In the genomic region with DNA sequence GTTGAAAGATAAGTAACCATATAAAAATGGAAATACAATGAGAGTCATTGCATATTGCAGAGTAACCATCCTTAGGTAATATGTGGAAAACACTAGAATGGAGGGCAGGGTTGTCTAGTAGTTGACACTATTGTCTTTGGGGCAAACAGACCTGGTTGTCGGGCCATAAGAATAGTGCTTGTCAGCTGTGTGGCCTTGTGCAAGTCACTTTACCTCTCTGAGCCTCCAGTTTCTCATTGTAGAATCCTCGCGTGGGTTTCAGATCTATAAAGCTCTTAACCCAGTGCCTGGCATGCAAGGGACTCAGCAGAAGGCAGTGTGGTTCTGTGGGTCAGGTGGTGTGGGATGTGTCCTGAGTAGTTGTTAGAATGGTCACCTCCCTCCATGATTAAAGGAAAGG, we compare ENCODE assay signal across 21 cellular contexts. TPM values are rescaled to one million over a fixed set of nuclear protein-coding genes. Genes with fewer than 3 reads are reported as not detected.
DNase-seq lines count a peak whose midpoint lies in the region; ATAC-seq, FAIRE-seq and TF ChIP-seq lines count a peak whose summit lies in the region.
"Had no signal": no experiment of that assay in that cellular context is flagged by ENCODE, and none has a peak within 500 bp of the region (broad histone marks: within the 10 kb centered on the region; RNA-seq: fewer than 3 reads in every experiment).

No MANE protein-coding gene starts in this region.

- H3K4me3 Mint-ChIP-seq in activated CD4-positive, alpha-beta memory T cell treated with anti-CD3 and anti-CD28 coated beads for 36 hours = no peak overlapping the region
- H3K4me3 Mint-ChIP-seq in activated CD4-positive, alpha-beta memory T cell treated with anti-CD3 and anti-CD28 coated beads, Interleukin-2, amount 10 ng/mL, durations not matched to agents 7 days and 5 days = no peak overlapping the region
- no peak overlapping the region for H3K4me3 Mint-ChIP-seq in CD8-positive, alpha-beta T cell
- no peak overlapping the region for H3K4me3 Mint-ChIP-seq in T-cell
- H3K4me3 Mint-ChIP-seq: H9 had no signal

- FAIRE-seq in K562 (lab: Jason Lieb, UNC) = no peak
- FAIRE-seq: D721Med, G401.6, GM12891, HepG2, HTR-8/SVneo had no signal

- intact Hi-C loops in activated CD4-positive, alpha-beta memory T cell treated with anti-CD3 and anti-CD28 coated beads for 36 hours (cut with micrococcal nuclease) = no loop called here
- intact Hi-C loops in CD8-positive, alpha-beta T cell (cut with DNase I, micrococcal nuclease) = no loop called here
- intact Hi-C loops in K562 (cut with micrococcal nuclease) = no loop called here
- intact Hi-C loops in gastrocnemius medialis (cut with DNase I; ENCODE audit: low total_unique reads) = no loop called here

- H3K27ac Mint-ChIP-seq in activated CD4-positive, alpha-beta memory T cell treated with anti-CD3 and anti-CD28 coated beads for 36 hours = peak overlapping the region; percentile 54
- no peak overlapping the region for H3K27ac Mint-ChIP-seq in activated CD4-positive, alpha-beta memory T cell treated with anti-CD3 and anti-CD28 coated beads, Interleukin-2, amount 10 ng/mL, durations not matched to agents 7 days and 5 days
- H3K27ac Mint-ChIP-seq in CD8-positive, alpha-beta T cell = peak overlapping the region; percentile 41
- peak overlapping the region in 1 of 2 donors; percentile 34 for H3K27ac Mint-ChIP-seq in T-cell
- H3K27ac Mint-ChIP-seq: H9 had no signal

- no peak overlapping the region for H3K27ac ChIP-seq in CD8-positive, alpha-beta T cell (ENCODE audit: low read depth, low read length)
- H3K27ac ChIP-seq in K562 (ENCODE audit: extremely low read depth, low read depth, low read length) = no peak overlapping the region
- peak overlapping the region in 3 of 4 donors; percentile 38 to 69 (median 57) for H3K27ac ChIP-seq in gastrocnemius medialis
- H3K27ac ChIP-seq in caudate nucleus (ENCODE audit: low read depth, low read length) = no peak overlapping the region
- H3K27ac ChIP-seq: 22Rv1, BLaER1 had no signal

- TF ChIP-seq EP300 in K562 (IDR thresholded peaks at IDR 0.05; ENCODE audit: low read length) = no peak

- no TSS peak for BruUV-seq in K562 (replicated peaks; lab: Mats Ljungman, UMichigan)

- H4K20me1 ChIP-seq in K562 (replicated peaks; ENCODE audit: control insufficient read depth, insufficient read depth, low read length) = no peaks in the 10 kb centered on the region
- H4K20me1 ChIP-seq: BLaER1 had no signal

- H3K4me3 ChIP-seq in CD8-positive, alpha-beta T cell (ENCODE audit: low read depth, low read length) = no peak overlapping the region
- H3K4me3 ChIP-seq in K562 = no peak overlapping the region
- no peak overlapping the region for H3K4me3 ChIP-seq in gastrocnemius medialis
- H3K4me3 ChIP-seq: BLaER1 had no signal

- no peak for TF ChIP-seq CTCF in CD8-positive, alpha-beta T cell (IDR thresholded peaks at IDR 0.05)
- TF ChIP-seq CTCF in K562 (IDR thresholded peaks at IDR 0.05 in 2 of 3, conservative IDR thresholded peaks at IDR 0.05 in 1 of 3; ENCODE audit: insufficient read depth in 2 of 3, low read depth in 1 of 3, low read length in 3 of 3) (no peak), gastrocnemius medialis (IDR thresholded peaks at IDR 0.05 in 4 of 5, conservative IDR thresholded peaks at IDR 0.05 in 1 of 5) (no peak)

- TF ChIP-seq POLR2A in K562 (conservative IDR thresholded peaks at IDR 0.05) (no peak), gastrocnemius medialis (IDR thresholded peaks at IDR 0.05) (no peak)

- H3K27me3 Mint-ChIP-seq in activated CD4-positive, alpha-beta memory T cell treated with anti-CD3 and anti-CD28 coated beads for 36 hours = no peaks in the 10 kb centered on the region
- no peaks in the 10 kb centered on the region for H3K27me3 Mint-ChIP-seq in activated CD4-positive, alpha-beta memory T cell treated with anti-CD3 and anti-CD28 coated beads, Interleukin-2, amount 10 ng/mL, durations not matched to agents 7 days and 5 days
- no peaks in the 10 kb centered on the region for H3K27me3 Mint-ChIP-seq in CD8-positive, alpha-beta T cell (ENCODE audit: low read depth)
- no peaks in the 10 kb centered on the region for H3K27me3 Mint-ChIP-seq in T-cell

- H3K36me3 Mint-ChIP-seq in activated CD4-positive, alpha-beta memory T cell treated with anti-CD3 and anti-CD28 coated beads for 36 hours = peaks cover 42% of the 10 kb centered on the region
- H3K36me3 Mint-ChIP-seq in activated CD4-positive, alpha-beta memory T cell treated with anti-CD3 and anti-CD28 coated beads, Interleukin-2, amount 10 ng/mL, durations not matched to agents 7 days and 5 days (ENCODE audit: low read depth) = peaks cover 56% of the 10 kb centered on the region
- H3K36me3 Mint-ChIP-seq in CD8-positive, alpha-beta T cell = peaks cover 93% of the 10 kb centered on the region
- H3K36me3 Mint-ChIP-seq in T-cell = peaks cover 46% of the 10 kb centered on the region

- H3K4me1 ChIP-seq in CD8-positive, alpha-beta T cell (ENCODE audit: insufficient read depth, low read length) = no peaks in the 10 kb centered on the region
- H3K4me1 ChIP-seq in K562 (replicated peaks in 1 of 2; ENCODE audit: control insufficient read depth in 2 of 2, insufficient read depth in 2 of 2, low read length in 2 of 2) = no peaks in the 10 kb centered on the region
- peaks cover 0 to 5% of the 10 kb centered on the region in 2 donors for H3K4me1 ChIP-seq in gastrocnemius medialis
- H3K4me1 ChIP-seq: BLaER1 had no signal

- no peak for ATAC-seq in CD8-positive, alpha-beta T cell
- ATAC-seq in K562 = no peak
- ATAC-seq in gastrocnemius medialis = peak in 1 of 2 donors; percentile 41
- no peak for ATAC-seq in T-cell (replicated peaks in 1 of 4)
- ATAC-seq: HepG2 had no signal

- WGBS in K562 (ENCODE audit: insufficient coverage, low coverage, missing lambda C conversion rate) = 91% methylated on average over 3 of the region's 3 CpGs

- no peaks in the 10 kb centered on the region for H3K4me1 Mint-ChIP-seq in activated CD4-positive, alpha-beta memory T cell treated with anti-CD3 and anti-CD28 coated beads for 36 hours (ENCODE audit: low read depth)
- no peaks in the 10 kb centered on the region for H3K4me1 Mint-ChIP-seq in activated CD4-positive, alpha-beta memory T cell treated with anti-CD3 and anti-CD28 coated beads, Interleukin-2, amount 10 ng/mL, durations not matched to agents 7 days and 5 days
- no peaks in the 10 kb centered on the region for H3K4me1 Mint-ChIP-seq in CD8-positive, alpha-beta T cell (ENCODE audit: low read depth)
- no peaks in the 10 kb centered on the region for H3K4me1 Mint-ChIP-seq in T-cell
- H3K4me1 Mint-ChIP-seq: H9 had no signal

- H2AFZ ChIP-seq in K562 (ENCODE audit: low read depth, low read length) = no peak overlapping the region

- in situ Hi-C loops in K562 (cut with MboI) (no loop called here), gastrocnemius medialis (cut with MboI; ENCODE audit: low sequenced_read_pairs in 4 of 4) (loop anchor here in 1 of 4 donors (10.0 to 25.0 kb wide), 2 partner anchors 108 to 371 kb away; a partner anchor contains a TSS)

- peaks cover 64% of the 10 kb centered on the region for H3K36me3 ChIP-seq in CD8-positive, alpha-beta T cell (ENCODE audit: insufficient read depth, low read length)
- H3K36me3 ChIP-seq in K562 (ENCODE audit: control insufficient read depth, insufficient read depth, low read length) = peaks cover 81% of the 10 kb centered on the region
- H3K36me3 ChIP-seq in gastrocnemius medialis = peaks cover 0 to 93% of the 10 kb centered on the region in 2 donors

- no peak for TF ChIP-seq RAD21 in K562 (CRISPR knock-in tag; conservative IDR thresholded peaks at IDR 0.05 in 1 of 2, IDR thresholded peaks at IDR 0.05 in 1 of 2)

- no peaks in the 10 kb centered on the region for H3K27me3 ChIP-seq in CD8-positive, alpha-beta T cell (ENCODE audit: insufficient read depth, low read length)
- H3K27me3 ChIP-seq in K562 (ENCODE audit: control insufficient read depth in 2 of 2, insufficient read depth in 2 of 2, low read length in 2 of 2) (no peaks in the 10 kb centered on the region), gastrocnemius medialis (no peaks in the 10 kb centered on the region)
- H3K27me3 ChIP-seq: BLaER1 had no signal

- no peaks in the 10 kb centered on the region for H3K79me2 ChIP-seq in K562 (ENCODE audit: control insufficient read depth, insufficient read depth, low read length)

- H3K9me3 ChIP-seq in CD8-positive, alpha-beta T cell (ENCODE audit: low read length) = no peaks in the 10 kb centered on the region
- H3K9me3 ChIP-seq in K562 (replicated peaks; ENCODE audit: control insufficient read depth, insufficient read depth, low read depth, low read length) = no peaks in the 10 kb centered on the region
- H3K9me3 ChIP-seq in gastrocnemius medialis = no peaks in the 10 kb centered on the region
- H3K9me3 ChIP-seq: BLaER1 had no signal

- H3K4me2 ChIP-seq in K562 (ENCODE audit: insufficient read depth, low read length) = no peak overlapping the region
- H3K4me2 ChIP-seq: BLaER1 had no signal

- DNase-seq in activated CD4-positive, alpha-beta memory T cell treated with anti-CD3 and anti-CD28 coated beads for 36 hours = no peak
- no peak for DNase-seq in activated CD4-positive, alpha-beta memory T cell treated with anti-CD3 and anti-CD28 coated beads, Interleukin-2, amount 10 ng/mL, durations not matched to agents 7 days and 5 days
- no peak for DNase-seq in CD8-positive, alpha-beta T cell
- DNase-seq in K562 (ENCODE audit: extremely low read depth in 1 of 4, low spot score in 3 of 4) (no peak), gastrocnemius medialis (no peak), caudate nucleus (lab: John Stamatoyannopoulos, UW) (no peak), inferior parietal cortex (ENCODE audit: extremely low spot score) (no peak), T-cell (no peak)
- DNase-seq: AML-193, DMS153, DMS79 treated with DMSO at 0.1 percent for 48 hours, EL, GOT3, H9 had no signal

- H3K9ac ChIP-seq in K562 (ENCODE audit: insufficient read depth in 1 of 2, low read depth in 2 of 2, low read length in 2 of 2) = no peak overlapping the region
- H3K9ac ChIP-seq: BLaER1 had no signal

- no peaks in the 10 kb centered on the region for H3K9me1 ChIP-seq in K562 (ENCODE audit: control insufficient read depth, insufficient read depth, low read length)

- no peaks in the 10 kb centered on the region for H3K9me3 Mint-ChIP-seq in activated CD4-positive, alpha-beta memory T cell treated with anti-CD3 and anti-CD28 coated beads for 36 hours
- no peaks in the 10 kb centered on the region for H3K9me3 Mint-ChIP-seq in activated CD4-positive, alpha-beta memory T cell treated with anti-CD3 and anti-CD28 coated beads, Interleukin-2, amount 10 ng/mL, durations not matched to agents 7 days and 5 days
- H3K9me3 Mint-ChIP-seq in CD8-positive, alpha-beta T cell = no peaks in the 10 kb centered on the region
- H3K9me3 Mint-ChIP-seq in T-cell = no peaks in the 10 kb centered on the region
- H3K9me3 Mint-ChIP-seq: H9 had no signal

- POLR2A ChIA-PET in activated CD4-positive, alpha-beta memory T cell treated with anti-CD3 and anti-CD28 coated beads for 36 hours (lab: Charles Lee) = no interaction called here
- POLR2A ChIA-PET in activated CD4-positive, alpha-beta memory T cell treated with anti-CD3 and anti-CD28 coated beads, Interleukin-2, amount 10 ng/mL, durations not matched to agents 7 days and 5 days (lab: Charles Lee) = interaction anchor here (1.2 kb wide), 1 partner anchor 13 kb away, joined by 3 read pairs; no protein-coding TSS in a partner anchor
- POLR2A ChIA-PET in CD8-positive, alpha-beta T cell (lab: Charles Lee) = no interaction called here
- POLR2A ChIA-PET in K562 (lab: Yijun Ruan, JAX) (no interaction called here), T-cell (lab: Charles Lee) (no interaction called here)

- CTCF ChIA-PET in activated CD4-positive, alpha-beta memory T cell treated with anti-CD3 and anti-CD28 coated beads for 36 hours (lab: Charles Lee) = no interaction called here
- CTCF ChIA-PET in activated CD4-positive, alpha-beta memory T cell treated with anti-CD3 and anti-CD28 coated beads, Interleukin-2, amount 10 ng/mL, durations not matched to agents 7 days and 5 days (lab: Charles Lee) = no interaction called here
- CTCF ChIA-PET in CD8-positive, alpha-beta T cell (lab: Charles Lee) = no interaction called here
- CTCF ChIA-PET in K562 (lab: Yijun Ruan, JAX; ENCODE audit: low intra/inter-chr PET ratio) = interaction anchor here (0.5 kb wide), 1 partner anchor 22 kb away, joined by 3 read pairs; no protein-coding TSS in a partner anchor
- CTCF ChIA-PET in T-cell (lab: Charles Lee) = no interaction called here

RNA-seq across cellular contexts. Expression of a gene that starts 32.0 kb away (rescaled TPM):
- total RNA-seq in activated CD4-positive, alpha-beta memory T cell treated with anti-CD3 and anti-CD28 coated beads for 36 hours = 10 to 100 TPM; 53.8 to 58.5 TPM
- total RNA-seq in activated CD4-positive, alpha-beta memory T cell treated with anti-CD3 and anti-CD28 coated beads, Interleukin-2, amount 10 ng/mL, durations not matched to agents 7 days and 5 days = 10 to 100 TPM; 34.6 to 35.0 TPM
- 10 to 100 TPM; 51.3 to 56.2 TPM for total RNA-seq in CD8-positive, alpha-beta T cell
- total RNA-seq in K562 (2011; cell fraction: chromatin; rRNA removed; ENCODE audit: low replicate concordance) = 136 and 184 TPM in 2 replicates
- 111 and 116 TPM in 2 replicates for total RNA-seq in K562 (2011; cell fraction: nucleolus; rRNA removed)
- 128 and 170 TPM in 2 replicates for total RNA-seq in K562 (2011; cell fraction: nucleoplasm; rRNA removed)
- total RNA-seq in K562 (2014; rRNA removed) (78.2 and 98.6 TPM in 2 replicates), K562 (2014; rRNA removed; fragmentation: Illumina TruSeq; extraction: Trizol) (75.1 and 77.8 TPM in 2 replicates), K562 (2015; rRNA removed; fragmentation: Illumina TruSeq; extraction: Trizol) (75.2 and 90.2 TPM in 2 replicates), K562 (2021) (129 and 132 TPM in 2 replicates), gastrocnemius medialis (10 to 100 TPM; 71.4 to 88.6 (median 73.9) TPM), T-cell (100 to 1,000 TPM in 1 of 5 donors, 10 to 100 TPM in 4; 55.7 to 102 (median 87.3) TPM)
- polyA plus RNA-seq in K562 (2011; rRNA removed) (72.6 and 105 TPM in 2 replicates), K562 (2014; fragmentation: Illumina TruSeq; extraction: Trizol) (86.8 and 110 TPM in 2 replicates), K562 (2014; fragmentation: Nextera tagmentation; extraction: Ambion mirVana) (10 to 100 TPM; 34.3 to 65.1 TPM), K562 (2014; rRNA removed) (125 and 144 TPM in 2 replicates)
- polyA plus RNA-seq in K562 (2011; cell fraction: cytosol; rRNA removed) = 49.2 and 74.6 TPM in 2 replicates
- 124 and 217 TPM in 2 replicates for polyA plus RNA-seq in K562 (2011; cell fraction: nucleus; rRNA removed)
- 78.2 and 99.3 TPM in 2 replicates for polyA plus RNA-seq in K562 (2012)
- 43.5 and 47.9 TPM in 2 replicates for polyA minus RNA-seq in K562 (2011; rRNA and poly(A)+ RNA removed)
- polyA minus RNA-seq in K562 (2011; cell fraction: cytosol; rRNA and poly(A)+ RNA removed) = 30.4 and 48.6 TPM in 2 replicates
- 77.3 and 89.3 TPM in 2 replicates for polyA minus RNA-seq in K562 (2011; cell fraction: nucleus; rRNA and poly(A)+ RNA removed)

Comparison
In these comparisons a context has a peak if more than half of its experiments do, and no peak if none do; other contexts are left out.
1. H3K27ac ChIP-seq: peak in gastrocnemius medialis (3 of 4); none in CD8-positive, alpha-beta T cell (single experiment), K562 (single experiment) and caudate nucleus (single experiment).